12 cellular contexts compared by ENCODE assay signal in the genomic region with DNA sequence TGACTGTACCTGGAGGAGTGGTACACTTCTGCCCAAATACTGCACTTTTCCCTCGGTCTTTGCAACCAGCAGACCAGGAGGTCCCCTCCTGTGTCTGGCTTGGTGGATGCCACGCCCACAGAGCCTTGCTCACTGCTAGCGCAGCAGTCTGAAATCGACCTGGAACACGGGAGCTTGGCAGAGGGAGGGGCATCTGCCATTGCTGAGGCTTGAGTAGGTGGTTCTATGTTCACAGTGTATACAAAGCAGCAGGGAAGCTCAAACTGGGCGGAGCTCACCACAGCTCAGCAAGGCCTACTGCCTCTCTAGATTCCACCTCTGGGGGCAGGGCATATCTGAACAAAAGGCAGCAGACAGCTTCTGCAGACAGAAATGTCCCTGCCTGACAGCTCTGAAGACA. TPM values are rescaled to one million over a fixed set of nuclear protein-coding genes. Genes with fewer than 3 reads are reported as not detected.
DNase-seq lines count a peak whose midpoint lies in the region; ATAC-seq, FAIRE-seq and TF ChIP-seq lines count a peak whose summit lies in the region.
"Not testable (repeated sequence)": the region's sequence is repeated elsewhere in the genome, so short reads cannot be mapped to it uniquely, and the experiment has no call there.
"Had no signal": no experiment of that assay in that cellular context is flagged by ENCODE, and none has a peak within 500 bp of the region (broad histone marks: within the 10 kb centered on the region; RNA-seq: fewer than 3 reads in every experiment).

No MANE protein-coding gene starts in this region.

- not testable (repeated sequence) for TF ChIP-seq CTCF in H9 (conservative IDR thresholded peaks at IDR 0.05); hepatocyte (IDR thresholded peaks at IDR 0.05; ENCODE audit: poor library complexity); transverse colon (IDR thresholded peaks at IDR 0.05)
- 0 out of 2 replicates have a peak, but pooled peaks have one; percentile 18 for TF ChIP-seq CTCF in HepG2 (CRISPR knock-in tag; IDR thresholded peaks at IDR 0.05)

- not testable (repeated sequence) for H2AK5ac ChIP-seq in H9 (ENCODE audit: insufficient read length, low read length)

- peaks cover 8 to 69% of the 10 kb centered on the region in 2 experiments for H3K9me3 Mint-ChIP-seq in H9

- H4K20me1 ChIP-seq in H9 (ENCODE audit: control insufficient read depth, insufficient read depth, insufficient read length); hepatocyte (ENCODE audit: insufficient read depth, poor library complexity, severe bottlenecking); HepG2 (ENCODE audit: insufficient read depth, low read length): not testable (repeated sequence)

- H3K79me1 ChIP-seq in H9 (ENCODE audit: insufficient read depth, low read depth, low read length, poor library complexity, severe bottlenecking): not testable (repeated sequence)

- no CpG with 5 or more reads among the region's 6 CpGs for WGBS in H9 (ENCODE audit: extremely low coverage, insufficient read length, low lambda C conversion rate)
- WGBS in hepatocyte (ENCODE audit: low lambda C conversion rate, missing lambda C conversion rate): 68% methylated on average over 6 of the region's 6 CpGs
- WGBS in HepG2 (ENCODE audit: low lambda C conversion rate): no CpG with 5 or more reads among the region's 6 CpGs
- 87% methylated on average over 6 of the region's 6 CpGs; no CpG with 5 or more reads in 1 of the 2 donors for WGBS in transverse colon (ENCODE audit: low coverage in 1 of 2), 2 donors

- not testable (repeated sequence) for H2AFZ ChIP-seq in H9 (ENCODE audit: low read length); hepatocyte; HepG2 (ENCODE audit: low read length)

- not testable (repeated sequence) for H3T11ph ChIP-seq in H9 (ENCODE audit: low read length)

- not testable (repeated sequence) for H3K27me3 Mint-ChIP-seq in H9 (ENCODE audit: low read depth)

- ATAC-seq in HepG2: peak; percentile 74

- in situ Hi-C loops in Caki2 (cut with HindIII; ENCODE audit: low pct_unique_long_range_greater_than_20kb, low sequenced_read_pairs); HepG2 (cut with HindIII; ENCODE audit: extremely low pct_ligation_motif_present, low pct_unique_long_range_greater_than_20kb); transverse colon (cut with MboI; ENCODE audit: low pct_ligation_motif_present in 1 of 4, low pct_unique_long_range_greater_than_20kb in 1 of 4, low sequenced_read_pairs in 3 of 4): not testable (repeated sequence)

- peaks cover 7 to 10% of the 10 kb centered on the region in 2 experiments; a peak in 3 of 4 replicates for H3K4me1 Mint-ChIP-seq in H9

- not testable (repeated sequence) for H2BK12ac ChIP-seq in H9 (ENCODE audit: insufficient read length, low read depth, low read length)

- not testable (repeated sequence) for H3K9ac ChIP-seq in H9 (ENCODE audit: extremely low read depth, insufficient read length, low read length); HepG2 (ENCODE audit: insufficient read depth, low read depth, low read length)

- TF ChIP-seq EP300 in HepG2 (IDR thresholded peaks at IDR 0.05; ENCODE audit: low read depth in 2 of 2, low read length in 2 of 2); HepG2 (CRISPR knock-in tag; IDR thresholded peaks at IDR 0.05; ENCODE audit: borderline replicate concordance); transverse colon (IDR thresholded peaks at IDR 0.05; ENCODE audit: low read depth): not testable (repeated sequence)

- not testable (repeated sequence) for H3K36me3 ChIP-seq in hepatocyte (replicated peaks; ENCODE audit: insufficient read depth, low read depth); HepG2 (replicated peaks in 1 of 2; ENCODE audit: control insufficient read depth in 1 of 2, insufficient read depth in 2 of 2, low read length in 2 of 2); transverse colon

- H3K23me2 ChIP-seq in H9 (ENCODE audit: insufficient read length, low read depth, low read length, poor library complexity, severe bottlenecking): not testable (repeated sequence)

- CTCF ChIA-PET in HepG2 (lab: Yijun Ruan, JAX; ENCODE audit: low intra/inter-chr PET ratio, low total read pairs): not testable (repeated sequence)

- peaks cover 8 to 28% (median 19%) of the 10 kb centered on the region in 3 experiments for H3K36me3 Mint-ChIP-seq in H9 (ENCODE audit: insufficient read depth in 1 of 3, low read depth in 3 of 3)

- peak; percentile 69 for FAIRE-seq in HepG2 (lab: Jason Lieb, UNC)

- intact Hi-C loops in HepG2 (cut with micrococcal nuclease; ENCODE audit: unreplicated experiment); transverse colon (cut with DNase I; ENCODE audit: low total_unique reads): not testable (repeated sequence)

- not testable (repeated sequence) for H3K23ac ChIP-seq in H9 (ENCODE audit: insufficient read length, low read depth, low read length)

- H2BK120ac ChIP-seq in H9 (ENCODE audit: low read depth, low read length, poor library complexity, severe bottlenecking): not testable (repeated sequence)

- not testable (repeated sequence) for H4K8ac ChIP-seq in H9 (replicated peaks; ENCODE audit: insufficient read length, low read depth, low read length)

- H3K4me3 Mint-ChIP-seq in H9: not testable (repeated sequence)

- BruUV-seq in HepG2 (replicated peaks; lab: Mats Ljungman, UMichigan): not testable (repeated sequence)

- DNase-seq in Caki2 (ENCODE audit: low read depth) (peak; percentile 26), H9 (peak; percentile 71), NCI-H146 (lab: John Stamatoyannopoulos, UW) (peak; percentile 6), NCI-H526 (lab: John Stamatoyannopoulos, UW) (peak; percentile 8 to 20), hepatocyte (ENCODE audit: low spot score) (peak; percentile 31), HepG2 (ENCODE audit: low spot score) (peak; percentile 63), transverse colon (peak; percentile 8)
- DNase-seq in activated CD4-positive, alpha-beta T cell treated with anti-CD3 and anti-CD28 coated beads, Interleukin-2, amount 50 U/mL, for 1 hour: peak; percentile 0

- H4K5ac ChIP-seq in H9 (ENCODE audit: insufficient read length, low read depth, low read length): not testable (repeated sequence)

- TF ChIP-seq RAD21 in HepG2 (CRISPR knock-in tag; IDR thresholded peaks at IDR 0.05): not testable (repeated sequence)

- not testable (repeated sequence) for H2BK5ac ChIP-seq in H9 (ENCODE audit: insufficient read length, low read length)

- H3K27ac Mint-ChIP-seq in H9: not testable (repeated sequence)

- H3K27ac ChIP-seq in H9 (ENCODE audit: insufficient read length, low read depth, low read length); hepatocyte; HepG2 (ENCODE audit: extremely low read length, insufficient read depth, low read length); transverse colon: not testable (repeated sequence)

- H3K4me2 ChIP-seq in H9 (ENCODE audit: insufficient read depth, insufficient read length, low read length); hepatocyte: not testable (repeated sequence)
- peak overlapping the region; percentile 23; the same call in 1 of the 2 replicates for H3K4me2 ChIP-seq in HepG2 (ENCODE audit: low read depth, low read length)

- not testable (repeated sequence) for H3K14ac ChIP-seq in H9 (ENCODE audit: insufficient read depth, low read length)

- H3K4me1 ChIP-seq in H9 (ENCODE audit: insufficient read depth, low read length); hepatocyte (ENCODE audit: insufficient read depth); transverse colon: not testable (repeated sequence)
- H3K4me1 ChIP-seq in HepG2 (ENCODE audit: insufficient read depth, low read length): peaks cover 12% of the 10 kb centered on the region; the same call in 1 of the 2 replicates

- not testable (repeated sequence) for H3K18ac ChIP-seq in H9 (ENCODE audit: insufficient read length, low read depth, low read length)

- not testable (repeated sequence) for H3K79me2 ChIP-seq in H9 (ENCODE audit: insufficient read depth, low read length); hepatocyte; HepG2 (ENCODE audit: insufficient read depth, low read length)

- H3K4me3 ChIP-seq in hepatocyte; HepG2 (replicated peaks in 1 of 3; ENCODE audit: insufficient read depth in 1 of 3, low read depth in 2 of 3, low read length in 3 of 3); transverse colon: not testable (repeated sequence)

- H3K27me3 ChIP-seq in H9 (ENCODE audit: insufficient read depth, low read length); hepatocyte; HepG2 (ENCODE audit: control insufficient read depth in 1 of 2, insufficient read depth in 2 of 2, low read length in 2 of 2); transverse colon: not testable (repeated sequence)

- not testable (repeated sequence) for H2BK20ac ChIP-seq in H9 (ENCODE audit: low read depth, low read length, poor library complexity, severe bottlenecking)

- H4K91ac ChIP-seq in H9 (ENCODE audit: insufficient read length, low read depth, low read length): not testable (repeated sequence)

- not testable (repeated sequence) for H3K9me2 ChIP-seq in hepatocyte (replicated peaks; ENCODE audit: insufficient read depth)

- H3K4ac ChIP-seq in H9 (ENCODE audit: low read depth, low read length): not testable (repeated sequence)

- H3K9me3 ChIP-seq in H9 (ENCODE audit: control insufficient read depth, low read depth, low read length); HepG2 (ENCODE audit: low read length); transverse colon: not testable (repeated sequence)
- peaks cover 10% of the 10 kb centered on the region for H3K9me3 ChIP-seq in hepatocyte (ENCODE audit: low read depth)

- not testable (repeated sequence) for H2BK15ac ChIP-seq in H9 (ENCODE audit: low read depth, low read length)

- POLR2A ChIA-PET in HepG2 (lab: Yijun Ruan, JAX): interaction anchor here (1.0 kb wide), 1 partner anchor 65 kb away, joined by 3 read pairs; no protein-coding TSS in a partner anchor

- not testable (repeated sequence) for TF ChIP-seq POLR2A in HepG2 (IDR thresholded peaks at IDR 0.05; ENCODE audit: insufficient read depth in 1 of 2, low read depth in 2 of 2, low read length in 2 of 2); transverse colon (IDR thresholded peaks at IDR 0.05)

- not testable (repeated sequence) for H3K56ac ChIP-seq in H9 (ENCODE audit: insufficient read length, low read depth, low read length)

RNA-seq across cellular contexts. Expression of gene MORC4, which starts 33.5 kb away (rescaled TPM):
- 5.3 and 6.8 TPM in 2 replicates for total RNA-seq in Caki2 (2014; rRNA removed; shearing (Covaris generic); ENCODE audit: low replicate concordance)
- total RNA-seq in H9 (2021) (3.0 and 4.3 TPM in 2 replicates), hepatocyte (31.2 and 35.7 TPM in 2 replicates), HepG2 (2016; rRNA removed; fragmentation: Illumina TruSeq; extraction: Trizol) (17.6 and 24.5 TPM in 2 replicates), transverse colon (10 to 100 TPM in 1 of 4 donors, 1 to 10 TPM in 3; 6.3 to 19.1 (median 8.9) TPM)
- polyA plus RNA-seq in hepatocyte (25.7 and 27.7 TPM in 2 replicates), HepG2 (2011; rRNA removed) (5.4 and 7.3 TPM in 2 replicates)
- total RNA-seq in HepG2 (2016; cell fraction: cytosol; rRNA removed; fragmentation: Illumina TruSeq; extraction: Trizol; ENCODE audit: low read depth): 2.6 and 2.8 TPM in 2 replicates
- total RNA-seq in HepG2 (2016; cell fraction: insoluble cytoplasmic fraction; rRNA removed; fragmentation: Illumina TruSeq; extraction: Trizol): 18.3 and 23.4 TPM in 2 replicates
- total RNA-seq in HepG2 (2016; cell fraction: membrane; rRNA removed; fragmentation: Illumina TruSeq; extraction: Trizol): 7.4 and 9.5 TPM in 2 replicates
- total RNA-seq in HepG2 (2016; cell fraction: nucleus; rRNA removed; fragmentation: Illumina TruSeq; extraction: Trizol): 14.0 and 15.8 TPM in 2 replicates
- 3.3 and 4.4 TPM in 2 replicates for polyA plus RNA-seq in HepG2 (2011; cell fraction: cytosol; rRNA removed)
- 4.3 and 5.0 TPM in 2 replicates for polyA plus RNA-seq in HepG2 (2011; cell fraction: nucleus; rRNA removed)
- polyA plus RNA-seq in HepG2 (2012): 6.3 and 8.2 TPM in 2 replicates
- polyA plus RNA-seq in HepG2 (2016; cell fraction: cytosol; fragmentation: Illumina TruSeq; extraction: Trizol; ENCODE audit: low read depth): 1.5 and 1.7 TPM in 2 replicates
- 16.4 and 18.5 TPM in 2 replicates for polyA plus RNA-seq in HepG2 (2016; cell fraction: insoluble cytoplasmic fraction; fragmentation: Illumina TruSeq; extraction: Trizol; ENCODE audit: low read depth)
- 4.0 and 4.4 TPM in 2 replicates for polyA plus RNA-seq in HepG2 (2016; cell fraction: membrane; fragmentation: Illumina TruSeq; extraction: Trizol; ENCODE audit: low read depth)
- 15.0 and 16.3 TPM in 2 replicates for polyA plus RNA-seq in HepG2 (2016; cell fraction: nucleus; fragmentation: Illumina TruSeq; extraction: Trizol; ENCODE audit: insufficient read depth, low read depth)
- polyA minus RNA-seq in HepG2 (2011; rRNA and poly(A)+ RNA removed; ENCODE audit: low replicate concordance): 6.5 and 7.6 TPM in 2 replicates
- 5.8 and 6.3 TPM in 2 replicates for polyA minus RNA-seq in HepG2 (2011; cell fraction: cytosol; rRNA and poly(A)+ RNA removed)
- 11.7 and 12.3 TPM in 2 replicates for polyA minus RNA-seq in HepG2 (2011; cell fraction: nucleus; rRNA and poly(A)+ RNA removed)

RNA-seq across cellular contexts. Expression of gene CLDN2, which starts 46.3 kb away (rescaled TPM):
- total RNA-seq in Caki2 (2014; rRNA removed; shearing (Covaris generic); ENCODE audit: low replicate concordance): 23.0 and 26.3 TPM in 2 replicates
- total RNA-seq in H9 (2021) (not detected in 2 replicates), hepatocyte (3.9 and 4.9 TPM in 2 replicates), HepG2 (2016; rRNA removed; fragmentation: Illumina TruSeq; extraction: Trizol) (1.1 and 1.5 TPM in 2 replicates), transverse colon (under 1 TPM in 2 of 4 donors, not detected in 2; 0.16 to 0.27 TPM)
- polyA plus RNA-seq in hepatocyte (4.0 and 5.2 TPM in 2 replicates), HepG2 (2011; rRNA removed) (1.0 and 1.3 TPM in 2 replicates)
- total RNA-seq in HepG2 (2016; cell fraction: cytosol; rRNA removed; fragmentation: Illumina TruSeq; extraction: Trizol; ENCODE audit: low read depth): 0.20 and 0.26 TPM in 2 replicates
- total RNA-seq in HepG2 (2016; cell fraction: insoluble cytoplasmic fraction; rRNA removed; fragmentation: Illumina TruSeq; extraction: Trizol): 0.61 and 1.3 TPM in 2 replicates
- total RNA-seq in HepG2 (2016; cell fraction: membrane; rRNA removed; fragmentation: Illumina TruSeq; extraction: Trizol): 0.59 and 0.72 TPM in 2 replicates
- 1.3 and 1.6 TPM in 2 replicates for total RNA-seq in HepG2 (2016; cell fraction: nucleus; rRNA removed; fragmentation: Illumina TruSeq; extraction: Trizol)
- polyA plus RNA-seq in HepG2 (2011; cell fraction: cytosol; rRNA removed): 0.83 and 1.1 TPM in 2 replicates
- polyA plus RNA-seq in HepG2 (2011; cell fraction: nucleus; rRNA removed): 0.55 and 0.59 TPM in 2 replicates
- polyA plus RNA-seq in HepG2 (2012): 0.47 and 0.85 TPM in 2 replicates
- polyA plus RNA-seq in HepG2 (2016; cell fraction: cytosol; fragmentation: Illumina TruSeq; extraction: Trizol; ENCODE audit: low read depth): 0.24 and 0.27 TPM in 2 replicates
- 1.2 and 1.5 TPM in 2 replicates for polyA plus RNA-seq in HepG2 (2016; cell fraction: insoluble cytoplasmic fraction; fragmentation: Illumina TruSeq; extraction: Trizol; ENCODE audit: low read depth)
- polyA plus RNA-seq in HepG2 (2016; cell fraction: membrane; fragmentation: Illumina TruSeq; extraction: Trizol; ENCODE audit: low read depth): 0.60 and 0.61 TPM in 2 replicates
- polyA plus RNA-seq in HepG2 (2016; cell fraction: nucleus; fragmentation: Illumina TruSeq; extraction: Trizol; ENCODE audit: insufficient read depth, low read depth): 2.0 and 2.2 TPM in 2 replicates
- 1.3 TPM in 1 of 2 replicates, not detected in the other for polyA minus RNA-seq in HepG2 (2011; rRNA and poly(A)+ RNA removed; ENCODE audit: low replicate concordance)
- polyA minus RNA-seq in HepG2 (2011; cell fraction: cytosol; rRNA and poly(A)+ RNA removed): 0.18 and 0.30 TPM in 2 replicates
- 0.26 and 0.50 TPM in 2 replicates for polyA minus RNA-seq in HepG2 (2011; cell fraction: nucleus; rRNA and poly(A)+ RNA removed)
- total RNA-seq: HFFc6, MCF 10A, Right ventricle myocardium inferior had no signal
- polyA plus RNA-seq: GM12878 had no signal

Comparison
In these comparisons a context has a peak if more than half of its experiments do, and no peak if none do; other contexts are left out.
1. DNase-seq: peak in every context shown above with its lines; median percentile 71 in H9; 63 in HepG2; 31 in hepatocyte; 26 in Caki2; 14 in NCI-H526; 8 in transverse colon; 6 in NCI-H146; 0 in activated CD4-positive, alpha-beta T cell treated with anti-CD3 and anti-CD28 coated beads, Interleukin-2, amount 50 U/mL, for 1 hour.